9 cellular contexts compared by ENCODE assay signal in genomic region chr5:10596310-10596703, GRCh38. TPM values are rescaled to one million over a fixed set of nuclear protein-coding genes. Genes with fewer than 3 reads are reported as not detected.
DNase-seq lines count a peak whose midpoint lies in the region; ATAC-seq and TF ChIP-seq lines count a peak whose summit lies in the region.
"Had no signal": no experiment of that assay in that cellular context is flagged by ENCODE, and none has a peak within 500 bp of the region (broad histone marks: within the 10 kb centered on the region; RNA-seq: fewer than 3 reads in every experiment).

No MANE protein-coding gene starts in this region.

- H3K9me3 ChIP-seq in CD4-positive, CD25-positive, alpha-beta regulatory T cell (ENCODE audit: control insufficient read depth in 2 of 2, low read length in 2 of 2): no peaks in the 10 kb centered on the region
- H3K9me3 ChIP-seq in PC-9 (ENCODE audit: insufficient read depth, low read depth) (no peaks in the 10 kb centered on the region), colonic mucosa (no peaks in the 10 kb centered on the region), psoas muscle (no peaks in the 10 kb centered on the region), BE2C (no peaks in the 10 kb centered on the region)

- DNase-seq in CD4-positive, CD25-positive, alpha-beta regulatory T cell: no peak
- DNase-seq in PC-9 (no peak), colonic mucosa (no peak), psoas muscle (no peak), head of caudate nucleus (no peak), BE2C (no peak), NCI-H82 (lab: John Stamatoyannopoulos, UW) (no peak)

- no peaks in the 10 kb centered on the region for H3K27me3 ChIP-seq in CD4-positive, CD25-positive, alpha-beta regulatory T cell (ENCODE audit: control insufficient read depth, insufficient read depth, low read length)
- H3K27me3 ChIP-seq in PC-9 (ENCODE audit: insufficient read depth, low read depth) (no peaks in the 10 kb centered on the region), colonic mucosa (no peaks in the 10 kb centered on the region), psoas muscle (ENCODE audit: insufficient read depth in 3 of 3, low read length in 2 of 3) (no peaks in the 10 kb centered on the region), BE2C (no peaks in the 10 kb centered on the region)
- H3K27me3 ChIP-seq: cardiac muscle cell had no signal

- H3K4me3 Mint-ChIP-seq in CD4-positive, CD25-positive, alpha-beta regulatory T cell: peak overlapping the region; percentile 41 to 73 (median 67)

- TF ChIP-seq CTCF in PC-9 (conservative IDR thresholded peaks at IDR 0.05): no peak
- no peak for TF ChIP-seq CTCF in colonic mucosa (IDR thresholded peaks at IDR 0.05)
- TF ChIP-seq CTCF in psoas muscle (IDR thresholded peaks at IDR 0.05): no peak
- TF ChIP-seq CTCF in BE2C (IDR thresholded peaks at IDR 0.05; ENCODE audit: low read depth, low read length): no peak

- H3K4me3 ChIP-seq in CD4-positive, CD25-positive, alpha-beta regulatory T cell (ENCODE audit: low read depth, low read length): peak overlapping the region; percentile 78
- H3K4me3 ChIP-seq in PC-9: no peak overlapping the region
- H3K4me3 ChIP-seq in colonic mucosa: no peak overlapping the region
- H3K4me3 ChIP-seq in psoas muscle: peak overlapping the region; percentile 47
- no peak overlapping the region for H3K4me3 ChIP-seq in BE2C (ENCODE audit: low read depth, low read length)
- H3K4me3 ChIP-seq: cardiac muscle cell had no signal

- peaks cover 4% of the 10 kb centered on the region for H3K36me3 Mint-ChIP-seq in CD4-positive, CD25-positive, alpha-beta regulatory T cell

- no peaks in the 10 kb centered on the region for H3K27me3 Mint-ChIP-seq in CD4-positive, CD25-positive, alpha-beta regulatory T cell

- H3K4me2 ChIP-seq in PC-9: peak overlapping the region; percentile 57

- BruUV-seq in PC-9 (replicated peaks; lab: Mats Ljungman, UMichigan): no TSS peak

- H3F3A ChIP-seq in PC-9 (ENCODE audit: insufficient read depth, low read depth): peaks cover 42% of the 10 kb centered on the region

- peaks cover 24% of the 10 kb centered on the region; the same call in 1 of the 2 replicates for H3K79me2 ChIP-seq in PC-9 (ENCODE audit: low read depth)

- H3K36me3 ChIP-seq in CD4-positive, CD25-positive, alpha-beta regulatory T cell (ENCODE audit: control insufficient read depth, insufficient read depth, low read length): no peaks in the 10 kb centered on the region
- H3K36me3 ChIP-seq in PC-9 (ENCODE audit: low read depth) (no peaks in the 10 kb centered on the region), colonic mucosa (no peaks in the 10 kb centered on the region), psoas muscle (ENCODE audit: insufficient read depth in 1 of 2, low read depth in 1 of 2) (no peaks in the 10 kb centered on the region), BE2C (no peaks in the 10 kb centered on the region)
- H3K36me3 ChIP-seq: cardiac muscle cell had no signal

- H3K27ac Mint-ChIP-seq in CD4-positive, CD25-positive, alpha-beta regulatory T cell: peak overlapping the region in 2 of 3 donors; percentile 12 to 60

- no peak for ATAC-seq in CD4-positive, CD25-positive, alpha-beta regulatory T cell (ENCODE audit: low read depth in 2 of 2)
- no peak for ATAC-seq in psoas muscle
- ATAC-seq in HG02870 (IDR thresholded peaks at IDR 0.05; ENCODE audit: unreplicated experiment): no peak

- intact Hi-C loops in PC-9 (cut with micrococcal nuclease; ENCODE audit: unreplicated experiment): loop anchor here (5.0 kb wide), 1 partner anchor 244 kb away; the partner anchor contains the start of gene MARCHF6
- intact Hi-C loops in colonic mucosa (cut with DNase I): no loop called here
- intact Hi-C loops in psoas muscle (cut with DNase I): no loop called here
- intact Hi-C loops in head of caudate nucleus (cut with DNase I): no loop called here

- no peaks in the 10 kb centered on the region for H3K9me2 ChIP-seq in PC-9 (ENCODE audit: insufficient read depth)

- no peaks in the 10 kb centered on the region for H4K20me1 ChIP-seq in PC-9 (ENCODE audit: insufficient read depth)

- 73 to 80% (median 74%) methylated on average over 3 of the region's 3 CpGs for WGBS in psoas muscle, 3 donors

- H3K27ac ChIP-seq in CD4-positive, CD25-positive, alpha-beta regulatory T cell (ENCODE audit: insufficient read depth, low read length, poor library complexity, severe bottlenecking): no peak overlapping the region
- H3K27ac ChIP-seq in PC-9 (peak overlapping the region; percentile 83), colonic mucosa (peak overlapping the region; percentile 45), psoas muscle (peak overlapping the region; percentile 91)
- H3K27ac ChIP-seq: cardiac muscle cell had no signal

- H3K9ac ChIP-seq in colonic mucosa (ENCODE audit: low read depth in 2 of 2, low read length in 2 of 2): no peak overlapping the region

- CTCF ChIA-PET in PC-9 (lab: Charles Lee): no interaction called here

- peaks cover 5 to 36% (median 22%) of the 10 kb centered on the region in 4 donors for H3K4me1 Mint-ChIP-seq in CD4-positive, CD25-positive, alpha-beta regulatory T cell

- H3K9me3 Mint-ChIP-seq in CD4-positive, CD25-positive, alpha-beta regulatory T cell: peaks cover 0 to 7% (median 0%) of the 10 kb centered on the region in 7 donors

- H2AFZ ChIP-seq in PC-9: no peak overlapping the region

- POLR2A ChIA-PET in PC-9 (lab: Charles Lee; ENCODE audit: unreplicated experiment): interaction anchor here (0.6 kb wide), 1 partner anchor 45 kb away, joined by 6 read pairs; no protein-coding TSS in a partner anchor

- peaks cover 19% of the 10 kb centered on the region for H3K4me1 ChIP-seq in CD4-positive, CD25-positive, alpha-beta regulatory T cell (ENCODE audit: control insufficient read depth, insufficient read depth, low read length, poor library complexity, severe bottlenecking)
- H3K4me1 ChIP-seq in PC-9 (replicated peaks; ENCODE audit: insufficient read depth): peaks cover 56% of the 10 kb centered on the region
- H3K4me1 ChIP-seq in colonic mucosa: no peaks in the 10 kb centered on the region
- peaks cover 50% of the 10 kb centered on the region for H3K4me1 ChIP-seq in psoas muscle
- peaks cover 10% of the 10 kb centered on the region for H3K4me1 ChIP-seq in BE2C

RNA-seq across cellular contexts. Expression of gene ANKRD33B, which starts 32.4 kb away (rescaled TPM):
- total RNA-seq in CD4-positive, CD25-positive, alpha-beta regulatory T cell: 6.6 TPM
- under 1 TPM; 0.25 to 0.35 (median 0.32) TPM for polyA plus RNA-seq in CD4-positive, CD25-positive, alpha-beta regulatory T cell
- total RNA-seq in PC-9 (2021) (32.1 and 37.4 TPM in 2 replicates), colonic mucosa (under 1 TPM; 0.47 to 0.66 TPM), psoas muscle (10 to 100 TPM in 1 of 4 donors, 1 to 10 TPM in 3; 2.1 to 32.7 (median 8.3) TPM)
- 10 to 100 TPM in 1 of 3 donors, 1 to 10 TPM in 2; 1.4 to 14.1 (median 5.0) TPM for polyA plus RNA-seq in psoas muscle
- 1.9 TPM for polyA plus RNA-seq in BE2C (2012; ENCODE audit: insufficient read depth, insufficient read length, low read depth)

Comparison
In these comparisons a context has a peak if more than half of its experiments do, and no peak if none do; other contexts are left out.
1. H3K4me3 ChIP-seq: peak in CD4-positive, CD25-positive, alpha-beta regulatory T cell (single experiment) and psoas muscle (single experiment); none in PC-9 (single experiment), colonic mucosa (single experiment) and BE2C (single experiment).